Comparison of ENCODE assay signal across 8 cellular contexts in genomic region chr19:48795055-48795854, GRCh38. TPM values are rescaled to one million over a fixed set of nuclear protein-coding genes. Genes with fewer than 3 reads are reported as not detected.
DNase-seq lines count a peak whose midpoint lies in the region; ATAC-seq and TF ChIP-seq lines count a peak whose summit lies in the region.

No MANE protein-coding gene starts in this region.

- ATAC-seq in HG02840 (IDR thresholded peaks at IDR 0.05; ENCODE audit: low FRiP score, unreplicated experiment) (peak; percentile 78), T-helper 17 cell (peak; percentile 100), left ventricle myocardium superior (peak; percentile 99)

- peak overlapping the region; percentile 89 for H3K4me3 Mint-ChIP-seq in T-helper 17 cell

- intact Hi-C loops in left ventricle myocardium superior (cut with micrococcal nuclease) (loop anchor here (2.0 kb wide), 1 partner anchor 40 kb away; no protein-coding TSS in a partner anchor), prostate gland (cut with DNase I) (loop anchor here (1.0 to 5.0 kb wide), 3 partner anchors 16 to 177 kb away; partner anchors contain the start of gene BCAT2)

- no peaks in the 10 kb centered on the region for H3K27me3 ChIP-seq in prostate gland (replicated peaks; ENCODE audit: insufficient read depth)

- H3K4me1 ChIP-seq in prostate gland (replicated peaks): no peaks in the 10 kb centered on the region

- no peaks in the 10 kb centered on the region for H3K36me3 ChIP-seq in prostate gland

- DNase-seq in GM12864 (ENCODE audit: low read depth) (peak; percentile 78), NCI-H1694 (lab: John Stamatoyannopoulos, UW) (peak; percentile 95), T-helper 17 cell (peak; percentile 67 to 76 (median 72)), left ventricle myocardium superior (peak; percentile 93), prostate gland (ENCODE audit: low spot score) (peak; percentile 92), ureter (ENCODE audit: low spot score) (peak; percentile 91)

- WGBS in prostate gland: 2% methylated on average over 38 of the region's 38 CpGs

- TF ChIP-seq CTCF in GM12864 (IDR thresholded peaks at IDR 0.05; ENCODE audit: low read depth, low read length, missing control alignments) (peak; percentile 91), prostate gland (IDR thresholded peaks at IDR 0.05) (peak; percentile 96 to 100 (median 99))

- H3K36me3 Mint-ChIP-seq in T-helper 17 cell (ENCODE audit: low read depth): no peaks in the 10 kb centered on the region

- H3K9me3 ChIP-seq in T-helper 17 cell (ENCODE audit: control insufficient read depth, low read length, poor library complexity, severe bottlenecking): no peaks in the 10 kb centered on the region
- H3K9me3 ChIP-seq in prostate gland: no peaks in the 10 kb centered on the region

- peaks cover 6% of the 10 kb centered on the region for H3K4me1 Mint-ChIP-seq in T-helper 17 cell

- H3K27ac Mint-ChIP-seq in T-helper 17 cell: peak overlapping the region; percentile 43

- peak; percentile 8 for TF ChIP-seq POLR2A in prostate gland (IDR thresholded peaks at IDR 0.05)

- H3K4me3 ChIP-seq in GM12864 (ENCODE audit: low read depth, low read length) (peak overlapping the region; percentile 54), prostate gland (peak overlapping the region; percentile 19 to 38)

- peak overlapping the region; percentile 90 for H3K27ac ChIP-seq in angular gyrus (ENCODE audit: low read depth, low read length)
- peak overlapping the region; percentile 80 to 83 for H3K27ac ChIP-seq in prostate gland

- H3K27me3 Mint-ChIP-seq in T-helper 17 cell: no peaks in the 10 kb centered on the region

RNA-seq across cellular contexts. Expression of gene BCAT2, which starts 15.6 kb away (rescaled TPM):
- total RNA-seq in T-helper 17 cell: 10 to 100 TPM; 14.0 to 14.6 TPM
- total RNA-seq in left ventricle myocardium superior: 64.6 TPM
- 10 to 100 TPM; 71.8 to 92.0 TPM for total RNA-seq in prostate gland
- 170 TPM for total RNA-seq in ureter

RNA-seq across cellular contexts. Expression of gene FGF21, which starts 39.9 kb away (rescaled TPM):
- total RNA-seq in T-helper 17 cell (not detected), left ventricle myocardium superior (not detected), prostate gland (not detected), ureter (not detected)

RNA-seq across cellular contexts. Expression of gene HSD17B14, which starts 41.0 kb away (rescaled TPM):
- total RNA-seq in T-helper 17 cell (under 1 TPM in 1 of 2 donors, not detected in 1; 0.44 TPM), left ventricle myocardium superior (1.2 TPM), prostate gland (10 to 100 TPM; 11.0 to 11.2 TPM), ureter (24.4 TPM)

RNA-seq across cellular contexts. Expression of gene FUT1, which starts 42.8 kb away (rescaled TPM):
- under 1 TPM; 0.07 to 0.16 TPM for total RNA-seq in T-helper 17 cell
- total RNA-seq in left ventricle myocardium superior: 1.6 TPM
- 1 to 10 TPM; 2.1 to 4.1 TPM for total RNA-seq in prostate gland
- 5.0 TPM for total RNA-seq in ureter

RNA-seq across cellular contexts. Expression of gene IZUMO1, which starts 48.5 kb away (rescaled TPM):
- not detected for total RNA-seq in T-helper 17 cell
- 1.0 TPM for total RNA-seq in left ventricle myocardium superior
- total RNA-seq in prostate gland: 1 to 10 TPM in 1 of 2 donors, not detected in 1; 6.4 TPM
- total RNA-seq in ureter: 0.91 TPM

Comparison
In these comparisons a context has a peak if more than half of its experiments do, and no peak if none do; other contexts are left out.
1. Peak in every context shown above with its lines: DNase-seq, ATAC-seq, H3K4me3 ChIP-seq and H3K27ac ChIP-seq.